1 cellular context compared by ENCODE assay signal in genomic region chr1:247287460-247287859, GRCh38.
TF ChIP-seq lines count a peak whose summit lies in the region.

No MANE protein-coding gene starts in this region.

TF ChIP-seq in GM23338, 12 proteins besides CTCF, POLR2A, EP300 and RAD21 (continued from another document):
- no peak for TF ChIP-seq ZNF462 (CRISPR knock-in tag; IDR thresholded peaks at IDR 0.05)
- TF ChIP-seq CREB1 (CRISPR knock-in tag; IDR thresholded peaks at IDR 0.05; ENCODE audit: low read depth): no peak
- no peak for TF ChIP-seq ETS1 (IDR thresholded peaks at IDR 0.05)
